ENCODE assay signal across 16 cellular contexts in the genomic region with DNA sequence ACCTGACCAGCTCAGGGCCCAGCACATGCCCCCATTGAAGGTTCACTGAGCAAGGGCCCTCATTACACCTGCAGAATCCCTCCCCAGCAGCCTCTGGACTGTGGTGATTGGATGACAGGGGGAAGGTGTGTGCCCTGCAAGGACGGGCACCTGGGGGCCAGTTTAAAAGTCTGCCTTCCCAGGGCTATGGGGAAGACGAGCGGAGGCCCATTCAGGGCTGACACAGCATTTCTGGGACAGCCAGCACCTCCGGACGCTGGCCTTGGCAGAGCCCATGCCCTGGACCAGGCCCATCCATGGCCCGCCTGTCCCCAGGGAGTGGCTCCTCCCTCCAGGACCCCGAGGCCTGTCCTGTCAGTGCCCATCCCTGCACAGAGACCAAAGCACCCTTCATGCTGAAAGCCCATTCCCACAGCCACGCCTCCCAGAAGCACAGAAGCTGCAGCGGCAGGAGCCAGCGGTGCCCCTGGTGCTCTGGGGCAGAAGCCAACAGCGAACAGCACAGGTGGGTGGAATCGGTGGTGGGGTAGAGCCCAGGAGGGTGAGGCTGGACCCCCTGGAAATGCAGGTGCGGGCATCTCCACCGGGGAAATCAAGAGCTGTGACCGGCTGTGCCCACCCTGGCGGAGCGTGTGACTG. TPM values are rescaled to one million over a fixed set of nuclear protein-coding genes. Genes with fewer than 3 reads are reported as not detected.
DNase-seq lines count a peak whose midpoint lies in the region; ATAC-seq, FAIRE-seq and TF ChIP-seq lines count a peak whose summit lies in the region.
"Had no signal": no experiment of that assay in that cellular context is flagged by ENCODE, and none has a peak within 500 bp of the region (broad histone marks: within the 10 kb centered on the region; RNA-seq: fewer than 3 reads in every experiment).

No MANE protein-coding gene starts in this region.

- H3K4me2 ChIP-seq in parathyroid adenoma (ENCODE audit: low read length): no peak overlapping the region
- no peak overlapping the region for H3K4me2 ChIP-seq in mesendoderm (ENCODE audit: low read length)

- no peak overlapping the region for H2AK5ac ChIP-seq in mesendoderm (ENCODE audit: low read length)

- H3K9ac ChIP-seq in parathyroid adenoma (no peak overlapping the region), mesendoderm (ENCODE audit: low read length) (no peak overlapping the region)

- no peak overlapping the region for H2BK120ac ChIP-seq in mesendoderm (ENCODE audit: low read depth, low read length)

- H3K79me1 ChIP-seq in mesendoderm (ENCODE audit: low read length): no peaks in the 10 kb centered on the region

- H4K5ac ChIP-seq in mesendoderm (ENCODE audit: low read length): no peak overlapping the region

- TF ChIP-seq CTCF in parathyroid adenoma (IDR thresholded peaks at IDR 0.05): no peak

- H3K27ac ChIP-seq in parathyroid adenoma: no peak overlapping the region
- H3K27ac ChIP-seq in mesendoderm (ENCODE audit: low read depth, low read length): no peak overlapping the region

- H3K79me2 ChIP-seq in parathyroid adenoma (no peaks in the 10 kb centered on the region), mesendoderm (ENCODE audit: control insufficient read depth, insufficient read depth, low read length) (no peaks in the 10 kb centered on the region)

- peak; percentile 47 for DNase-seq in cardiac septum (ENCODE audit: low spot score)
- DNase-seq in left ventricle myocardium superior: no peak
- DNase-seq in islet precursor cell: peak; percentile 25
- DNase-seq in mesendoderm: no peak
- DNase-seq in GM12892 (ENCODE audit: insufficient read length): no peak
- no peak for DNase-seq in NCI-H446 (lab: John Stamatoyannopoulos, UW)
- DNase-seq: DMS153, HFFc6, NCI-H1048, NCI-H146, NCI-H2081 treated with DMSO at 0.1 percent for 48 hours, NCI-H524 had no signal

- H3K36me3 ChIP-seq in parathyroid adenoma (ENCODE audit: control insufficient read depth, insufficient read depth, low read length): no peaks in the 10 kb centered on the region
- H3K36me3 ChIP-seq in mesendoderm (ENCODE audit: control insufficient read depth, insufficient read depth, low read length): no peaks in the 10 kb centered on the region

- no peak for ATAC-seq in left ventricle myocardium superior
- no peak for ATAC-seq in HG02981 (IDR thresholded peaks at IDR 0.05; ENCODE audit: unreplicated experiment)

- H2BK5ac ChIP-seq in mesendoderm (ENCODE audit: low read length): no peak overlapping the region

- H4K8ac ChIP-seq in mesendoderm (ENCODE audit: low read depth, low read length): no peak overlapping the region

- no peak overlapping the region for H3K18ac ChIP-seq in mesendoderm (ENCODE audit: low read length)

- intact Hi-C loops in cardiac septum (cut with DNase I) (no loop called here), left ventricle myocardium superior (cut with micrococcal nuclease) (no loop called here)

- peaks cover 9% of the 10 kb centered on the region for H3K4me1 ChIP-seq in parathyroid adenoma
- H3K4me1 ChIP-seq in mesendoderm (ENCODE audit: control insufficient read depth, low read depth, low read length): no peaks in the 10 kb centered on the region
- H3K4me1 ChIP-seq: Caco-2 had no signal

- no peaks in the 10 kb centered on the region for H3K27me3 ChIP-seq in parathyroid adenoma (ENCODE audit: control insufficient read depth, insufficient read depth, low read length)
- no peaks in the 10 kb centered on the region for H3K27me3 ChIP-seq in mesendoderm (ENCODE audit: insufficient read depth, low read length, poor library complexity)

- no CpG with 5 or more reads among the region's 17 CpGs for WGBS in mesendoderm (ENCODE audit: extremely low coverage, insufficient coverage, low lambda C conversion rate)

- peak overlapping the region; percentile 68 for H2AFZ ChIP-seq in parathyroid adenoma

- no peaks in the 10 kb centered on the region for H3K9me3 ChIP-seq in parathyroid adenoma (ENCODE audit: control insufficient read depth, low read length)
- H3K9me3 ChIP-seq: Caco-2 had no signal

- H3K23ac ChIP-seq in mesendoderm (ENCODE audit: low read length): no peak overlapping the region

- H3K4ac ChIP-seq in mesendoderm (ENCODE audit: low read depth, low read length): no peak overlapping the region

- H2BK15ac ChIP-seq in mesendoderm (replicated peaks; ENCODE audit: low read depth): no peak overlapping the region

- H3K4me3 ChIP-seq in parathyroid adenoma (ENCODE audit: low read depth, low read length): no peak overlapping the region
- H3K4me3 ChIP-seq in mesendoderm (ENCODE audit: low read length): no peak overlapping the region

- no peak overlapping the region for H3K56ac ChIP-seq in mesendoderm (ENCODE audit: low read length)

- TF ChIP-seq POLR2A in GM12892 (IDR thresholded peaks at IDR 0.05; ENCODE audit: low read depth, low read length): no peak

- no peak for FAIRE-seq in GM12892 (lab: Jason Lieb, UNC)
- FAIRE-seq: H1 had no signal

RNA-seq across cellular contexts. Expression of gene PPP2R2D, which starts 44.9 kb away (rescaled TPM):
- total RNA-seq in cardiac septum (35.3 TPM), left ventricle myocardium superior (43.1 TPM)
- 28.9 TPM for polyA plus RNA-seq in mesendoderm (2013, experiment 1 of 2)
- polyA plus RNA-seq in mesendoderm (2013, experiment 2 of 2): 30.4 TPM
- 24.1 TPM for polyA plus RNA-seq in GM12892 (2012; ENCODE audit: missing spikeins)

Comparison
In these comparisons a context has a peak if more than half of its experiments do, and no peak if none do; other contexts are left out.
1. DNase-seq: peak in cardiac septum (single experiment) and islet precursor cell (single experiment); none in left ventricle myocardium superior (single experiment), mesendoderm (single experiment), GM12892 (single experiment) and NCI-H446 (0 of 2).